1 cellular context compared by ENCODE assay signal in genomic region chr1:205118810-205119209, GRCh38.
TF ChIP-seq lines count a peak whose summit lies in the region.

No MANE protein-coding gene starts in this region.

TF ChIP-seq in K562, 482 proteins besides CTCF, POLR2A, EP300 and RAD21 (continued from another document):
- no peak for TF ChIP-seq MLX (CRISPR knock-in tag; conservative IDR thresholded peaks at IDR 0.05)
- TF ChIP-seq ADNP (tag; IDR thresholded peaks at IDR 0.05) = no peak
- TF ChIP-seq SMARCA5 (IDR thresholded peaks at IDR 0.05) = no peak
- no peak for TF ChIP-seq IRF9 (tag; IDR thresholded peaks at IDR 0.05)
- TF ChIP-seq CBFA2T2 (conservative IDR thresholded peaks at IDR 0.05) = no peak
- TF ChIP-seq ZNF444 (CRISPR knock-in tag; IDR thresholded peaks at IDR 0.05) = no peak
- TF ChIP-seq ATF3 (IDR thresholded peaks at IDR 0.05) = no peak
- TF ChIP-seq ATF3 (CRISPR knock-in tag; conservative IDR thresholded peaks at IDR 0.05) = no peak
- TF ChIP-seq ETS2 (tag; IDR thresholded peaks at IDR 0.05; ENCODE audit: borderline replicate concordance, poor library complexity, severe bottlenecking) = no peak
- no peak for TF ChIP-seq KHSRP (IDR thresholded peaks at IDR 0.05)
